ENCODE assay signal across 8 cellular contexts in genomic region chr3:150603888-150604319, GRCh38. TPM values are rescaled to one million over a fixed set of nuclear protein-coding genes. Genes with fewer than 3 reads are reported as not detected.
A peak's percentile ranks its signal among the peaks of the same experiment; 100 is the strongest.
DNase-seq lines count a peak whose midpoint lies in the region; ATAC-seq and TF ChIP-seq lines count a peak whose summit lies in the region.

No MANE protein-coding gene starts in this region.

- H3K27ac Mint-ChIP-seq in activated CD8-positive, alpha-beta memory T cell treated with anti-CD3 and anti-CD28 coated beads, Interleukin-2, amount 10 ng/mL, durations not matched to agents 7 days and 5 days = peak overlapping the region; percentile 99
- peak overlapping the region; percentile 87 for H3K27ac Mint-ChIP-seq in endothelial cell (ENCODE audit: unreplicated experiment)
- peak overlapping the region; percentile 99 for H3K27ac Mint-ChIP-seq in neural crest cell (ENCODE audit: unreplicated experiment)

- CTCF ChIA-PET in activated CD8-positive, alpha-beta memory T cell treated with anti-CD3 and anti-CD28 coated beads, Interleukin-2, amount 10 ng/mL, durations not matched to agents 7 days and 5 days (lab: Charles Lee) = no interaction called here

- H3K9me3 Mint-ChIP-seq in activated CD8-positive, alpha-beta memory T cell treated with anti-CD3 and anti-CD28 coated beads, Interleukin-2, amount 10 ng/mL, durations not matched to agents 7 days and 5 days (ENCODE audit: low read depth) = no peaks in the 10 kb centered on the region
- H3K9me3 Mint-ChIP-seq in endothelial cell (ENCODE audit: unreplicated experiment) = no peaks in the 10 kb centered on the region
- H3K9me3 Mint-ChIP-seq in neural crest cell = peaks cover 2% of the 10 kb centered on the region

- H3K4me3 Mint-ChIP-seq in activated CD8-positive, alpha-beta memory T cell treated with anti-CD3 and anti-CD28 coated beads, Interleukin-2, amount 10 ng/mL, durations not matched to agents 7 days and 5 days = peak overlapping the region; percentile 86
- H3K4me3 Mint-ChIP-seq in endothelial cell (ENCODE audit: unreplicated experiment) = peak overlapping the region; percentile 99
- peak overlapping the region; percentile 97 for H3K4me3 Mint-ChIP-seq in neural crest cell

- no peaks in the 10 kb centered on the region for H3K9me3 ChIP-seq in Peyer's patch

- peak overlapping the region; percentile 63 to 87 (median 74) for H3K4me3 ChIP-seq in Peyer's patch

- peaks cover 63% of the 10 kb centered on the region for H3K4me1 Mint-ChIP-seq in activated CD8-positive, alpha-beta memory T cell treated with anti-CD3 and anti-CD28 coated beads, Interleukin-2, amount 10 ng/mL, durations not matched to agents 7 days and 5 days
- H3K4me1 Mint-ChIP-seq in endothelial cell (ENCODE audit: unreplicated experiment) (peaks cover 47% of the 10 kb centered on the region), neural crest cell (peaks cover 76% of the 10 kb centered on the region)

- no peaks in the 10 kb centered on the region for H3K27me3 Mint-ChIP-seq in activated CD8-positive, alpha-beta memory T cell treated with anti-CD3 and anti-CD28 coated beads, Interleukin-2, amount 10 ng/mL, durations not matched to agents 7 days and 5 days
- H3K27me3 Mint-ChIP-seq in endothelial cell (ENCODE audit: unreplicated experiment) = peaks cover 4% of the 10 kb centered on the region
- H3K27me3 Mint-ChIP-seq in neural crest cell (ENCODE audit: low read depth) = no peaks in the 10 kb centered on the region

- no peak for TF ChIP-seq POLR2A in Peyer's patch (IDR thresholded peaks at IDR 0.05)

- peak overlapping the region; percentile 93 to 99 (median 96) for H3K27ac ChIP-seq in Peyer's patch

- H3K27me3 ChIP-seq in Peyer's patch = no peaks in the 10 kb centered on the region

- TF ChIP-seq CTCF in Peyer's patch (IDR thresholded peaks at IDR 0.05) = no peak
- no peak for TF ChIP-seq CTCF in endothelial cell (IDR thresholded peaks at IDR 0.05; ENCODE audit: unreplicated experiment)
- no peak for TF ChIP-seq CTCF in neural crest cell (conservative IDR thresholded peaks at IDR 0.05)

- no peak for DNase-seq in activated CD8-positive, alpha-beta memory T cell treated with anti-CD3 and anti-CD28 coated beads, Interleukin-2, amount 10 ng/mL, durations not matched to agents 7 days and 5 days
- no peak for DNase-seq in activated CD8-positive, alpha-beta memory T cell treated with anti-CD3 and anti-CD28 coated beads, Interleukin-2, amount 50 U/mL, for 4 hours
- DNase-seq in Peyer's patch (no peak), endothelial cell (ENCODE audit: low spot score) (no peak), neural crest cell (ENCODE audit: low read depth, low spot score) (no peak), NCI-H2081 treated with DMSO at 0.1 percent for 48 hours (lab: John Stamatoyannopoulos, UW) (no peak)
- DNase-seq in stimulated activated CD4-positive, alpha-beta T cell treated with anti-CD3 and anti-CD28 coated beads, Interleukin-4, amount 100 ng/mL, for 24 hours = no peak

- no peak for ATAC-seq in activated CD8-positive, alpha-beta memory T cell treated with anti-CD3 and anti-CD28 coated beads, Interleukin-2, amount 10 ng/mL, durations not matched to agents 7 days and 5 days
- ATAC-seq in HG02852 (IDR thresholded peaks at IDR 0.05; ENCODE audit: unreplicated experiment) = no peak

- H3K4me1 ChIP-seq in Peyer's patch = peaks cover 0 to 47% (median 11%) of the 10 kb centered on the region in 4 donors

- peaks cover 35% of the 10 kb centered on the region for H3K36me3 Mint-ChIP-seq in activated CD8-positive, alpha-beta memory T cell treated with anti-CD3 and anti-CD28 coated beads, Interleukin-2, amount 10 ng/mL, durations not matched to agents 7 days and 5 days
- H3K36me3 Mint-ChIP-seq in endothelial cell (ENCODE audit: low read depth, unreplicated experiment) = no peaks in the 10 kb centered on the region
- peaks cover 9% of the 10 kb centered on the region for H3K36me3 Mint-ChIP-seq in neural crest cell (ENCODE audit: low read depth)

- no peaks in the 10 kb centered on the region for H3K36me3 ChIP-seq in Peyer's patch

RNA-seq across cellular contexts. Expression of gene SELENOT, which starts 0.8 kb away (rescaled TPM):
- total RNA-seq in activated CD8-positive, alpha-beta memory T cell treated with anti-CD3 and anti-CD28 coated beads, Interleukin-2, amount 10 ng/mL, durations not matched to agents 7 days and 5 days = 100 to 1,000 TPM in 1 of 2 experiments, 10 to 100 TPM in 1; 98.5 to 130 TPM
- 10 to 100 TPM; 30.5 to 97.6 (median 75.4) TPM for total RNA-seq in Peyer's patch
- 73.6 TPM for total RNA-seq in endothelial cell (ENCODE audit: unreplicated experiment)
- 58.2 and 63.9 TPM in 2 replicates for total RNA-seq in neural crest cell

RNA-seq across cellular contexts. Expression of gene EIF2A, which starts 57.3 kb away (rescaled TPM):
- total RNA-seq in activated CD8-positive, alpha-beta memory T cell treated with anti-CD3 and anti-CD28 coated beads, Interleukin-2, amount 10 ng/mL, durations not matched to agents 7 days and 5 days = 10 to 100 TPM; 66.7 to 97.5 TPM
- total RNA-seq in Peyer's patch (100 to 1,000 TPM in 2 of 4 donors, 10 to 100 TPM in 2; 83.1 to 201 (median 109) TPM), endothelial cell (ENCODE audit: unreplicated experiment) (68.8 TPM), neural crest cell (65.7 and 75.6 TPM in 2 replicates)

RNA-seq across cellular contexts. Expression of gene SERP1, which starts 57.6 kb away (rescaled TPM):
- 10 to 100 TPM; 84.8 to 95.9 TPM for total RNA-seq in activated CD8-positive, alpha-beta memory T cell treated with anti-CD3 and anti-CD28 coated beads, Interleukin-2, amount 10 ng/mL, durations not matched to agents 7 days and 5 days
- total RNA-seq in Peyer's patch (100 to 1,000 TPM; 102 to 136 (median 119) TPM), endothelial cell (ENCODE audit: unreplicated experiment) (89.9 TPM), neural crest cell (81.6 and 81.7 TPM in 2 replicates)
